ENCODE assay signal across 10 cellular contexts in genomic region chr19:54676210-54676834, GRCh38. TPM values are rescaled to one million over a fixed set of nuclear protein-coding genes. Genes with fewer than 3 reads are reported as not detected.
A peak's percentile ranks its signal among the peaks of the same experiment; 100 is the strongest.
DNase-seq lines count a peak whose midpoint lies in the region; ATAC-seq, FAIRE-seq and TF ChIP-seq lines count a peak whose summit lies in the region.
"Not testable (repeated sequence)": the region's sequence is repeated elsewhere in the genome, so short reads cannot be mapped to it uniquely, and the experiment has no call there.
"Had no signal": no experiment of that assay in that cellular context is flagged by ENCODE, and none has a peak within 500 bp of the region (broad histone marks: within the 10 kb centered on the region; RNA-seq: fewer than 3 reads in every experiment).

No MANE protein-coding gene starts in this region.

- H3K9ac ChIP-seq in GM12878 (ENCODE audit: control insufficient read depth, insufficient read depth, low read length), result not testable (repeated sequence)

- in situ Hi-C loops in GM12878 (cut with MboI), result loop anchor here (5.0 kb wide), 1 partner anchor 199 kb away; no protein-coding TSS in a partner anchor

- H3K9me3 ChIP-seq in GM12878 (replicated peaks; ENCODE audit: control insufficient read depth, insufficient read depth, low read length); tibial artery: not testable (repeated sequence)

- WGBS in GM12878 (ENCODE audit: insufficient coverage, insufficient replicate concordance, low lambda C conversion rate, missing lambda C conversion rate), result 3% methylated on average over 10 of the region's 10 CpGs

- ATAC-seq in GM12878, result peak; percentile 74

- H2AFZ ChIP-seq in GM12878 (ENCODE audit: control insufficient read depth, low read depth, low read length), result not testable (repeated sequence)

- not testable (repeated sequence) for H3K79me2 ChIP-seq in GM12878 (ENCODE audit: control insufficient read depth, insufficient read depth, low read length)

- POLR2A ChIA-PET in GM12878 (lab: Charles Lee), result not testable (repeated sequence)

- RAD21 ChIA-PET in GM12878 (lab: Charles Lee; ENCODE audit: unreplicated experiment), result interaction anchor here (1.0 to 9.8 kb wide), 4 partner anchors 14 to 197 kb away, joined by 3 to 189 read pairs (median 34); partner anchors contain the start of gene LILRB4

- FAIRE-seq in RCC 7860 (lab: Jason Lieb, UNC), result not testable (repeated sequence)
- peak; percentile 38 for FAIRE-seq in GM12878 (lab: Jason Lieb, UNC)

- peak; percentile 55 for DNase-seq in D341Med (ENCODE audit: low spot score)
- peak; percentile 40 for DNase-seq in H4 (ENCODE audit: low spot score)
- peak in 2 of 3 experiments; percentile 48 to 50 for DNase-seq in NCI-H1417 (lab: John Stamatoyannopoulos, UW)
- peak; percentile 21 for DNase-seq in RCC 7860 (ENCODE audit: low spot score)
- not testable (repeated sequence) for DNase-seq in GM12878 (ENCODE audit: low read depth, low spot score); tibial artery
- peak; percentile 3 for DNase-seq in foreskin melanocyte
- DNase-seq in midbrain (lab: John Stamatoyannopoulos, UW), result peak; percentile 9

- not testable (repeated sequence) for H3K36me3 ChIP-seq in GM12878 (ENCODE audit: control insufficient read depth in 2 of 2, insufficient read depth in 2 of 2, low read length in 1 of 2); tibial artery

- H3K4me3 ChIP-seq in GM12878, tibial artery: not testable (repeated sequence)

- H3K27me3 ChIP-seq in GM12878 (replicated peaks in 1 of 2; ENCODE audit: control insufficient read depth in 2 of 2, insufficient read depth in 2 of 2, low read length in 1 of 2); tibial artery: not testable (repeated sequence)

- H4K20me1 ChIP-seq in GM12878 (ENCODE audit: control insufficient read depth, insufficient read depth), result not testable (repeated sequence)

- peak; percentile 84 for TF ChIP-seq RAD21 in GM12878 (IDR thresholded peaks at IDR 0.05; ENCODE audit: insufficient read depth, low read depth, low read length)

- SMC1A ChIA-PET in GM12878 (lab: Charles Lee; ENCODE audit: uncharacterized antibody, unreplicated experiment), result interaction anchor here (0.8 to 9.6 kb wide), 7 partner anchors 12 to 253 kb away, joined by 3 to 268 read pairs (median 20); no protein-coding TSS in a partner anchor

- TF ChIP-seq EP300 in GM12878 (IDR thresholded peaks at IDR 0.05; ENCODE audit: borderline replicate concordance in 1 of 2, control insufficient read depth in 1 of 2, low read depth in 2 of 2, low read length in 2 of 2), result not testable (repeated sequence)

- not testable (repeated sequence) for H3K4me1 ChIP-seq in GM12878 (ENCODE audit: control insufficient read depth, insufficient read depth, low read length); tibial artery

- peak; percentile 83 to 85 (median 83) for TF ChIP-seq CTCF in GM12878 (IDR thresholded peaks at IDR 0.05 in 2 of 3, conservative IDR thresholded peaks at IDR 0.05 in 1 of 3; ENCODE audit: control insufficient read depth in 2 of 3, extremely low read depth in 1 of 3, insufficient read depth in 1 of 3, low read depth in 3 of 3, low read length in 3 of 3)
- peak; percentile 69 to 73 for TF ChIP-seq CTCF in tibial artery (IDR thresholded peaks at IDR 0.05)

- CTCF ChIA-PET in GM12878 (lab: Yijun Ruan, JAX), result interaction anchor here (0.7 to 20.9 kb wide), 4 partner anchors 21 to 203 kb away, joined by 3 to 842 read pairs (median 146); partner anchors contain the start of genes CDC42EP5 and LILRB4

- H3K27ac ChIP-seq in GM12878 (ENCODE audit: control insufficient read depth, insufficient read depth); tibial artery: not testable (repeated sequence)

- TF ChIP-seq POLR2A in GM12878 (IDR thresholded peaks at IDR 0.05; ENCODE audit: low read depth, low read length), result not testable (repeated sequence)

- intact Hi-C loops in GM12878 (cut with micrococcal nuclease; ENCODE audit: unreplicated experiment), result loop anchor here (1.0 kb wide), 1 partner anchor 195 kb away; no protein-coding TSS in a partner anchor
- intact Hi-C loops in tibial artery (cut with DNase I; ENCODE audit: low total_unique reads), result not testable (repeated sequence)

- H3K4me2 ChIP-seq in GM12878 (ENCODE audit: control insufficient read depth, insufficient read depth), result not testable (repeated sequence)

- BruUV-seq in GM12878 (replicated peaks; lab: Mats Ljungman, UMichigan), result not testable (repeated sequence)

TF ChIP-seq in GM12878, 131 proteins besides CTCF, POLR2A, EP300 and RAD21:
- TF ChIP-seq SMC3 (IDR thresholded peaks at IDR 0.05; ENCODE audit: borderline replicate concordance, low read length), result peak; percentile 96

RNA-seq across cellular contexts. Expression of gene LILRB4, which starts 13.5 kb away (rescaled TPM):
- not detected in 2 replicates for total RNA-seq in H4 (2014; rRNA removed; shearing (Covaris generic))
- total RNA-seq in GM12878 (2013; cell fraction: nucleolus; rRNA removed), result 18.8 and 20.1 TPM in 2 replicates
- total RNA-seq in GM12878 (2014; rRNA removed) (18.3 and 18.4 TPM in 2 replicates), GM12878 (2014; rRNA removed; fragmentation: Illumina TruSeq; extraction: Trizol) (16.2 and 16.5 TPM in 2 replicates), GM12878 (2021) (25.2 and 26.0 TPM in 2 replicates)
- polyA plus RNA-seq in GM12878 (2011; ENCODE audit: low read depth), result 2.5 TPM
- polyA plus RNA-seq in GM12878 (2011; rRNA removed) (1.5 and 3.1 TPM in 2 replicates), GM12878 (2014; fragmentation: Illumina TruSeq; extraction: Trizol) (17.4 and 28.7 TPM in 2 replicates), GM12878 (2014; fragmentation: Nextera tagmentation; extraction: Ambion mirVana) (1 to 10 TPM; 2.0 to 4.9 TPM), GM12878 (2014; rRNA removed) (39.8 and 39.9 TPM in 2 replicates), GM12878 (2016; fragmentation: Nextera tagmentation; extraction: Ambion mirVana) (10 to 100 TPM; 14.3 to 15.5 TPM)
- 3.9 and 4.7 TPM in 2 replicates for polyA plus RNA-seq in GM12878 (2011; cell fraction: cytosol; rRNA removed)
- polyA plus RNA-seq in GM12878 (2011; cell fraction: nucleus; rRNA removed), result 7.5 and 8.1 TPM in 2 replicates
- polyA plus RNA-seq in GM12878 (2012), result 5.3 and 5.5 TPM in 2 replicates
- polyA minus RNA-seq in GM12878 (2011; rRNA and poly(A)+ RNA removed), result 3.7 and 4.8 TPM in 2 replicates
- 1.1 TPM in 1 of 2 replicates, not detected in the other for polyA minus RNA-seq in GM12878 (2011; cell fraction: cytosol; rRNA and poly(A)+ RNA removed)
- 2.9 and 3.0 TPM in 2 replicates for polyA minus RNA-seq in GM12878 (2011; cell fraction: nucleus; rRNA and poly(A)+ RNA removed)
- total RNA-seq: glomerular endothelial cell had no signal

RNA-seq across cellular contexts. Expression of gene LILRB1, which starts 46.0 kb away (rescaled TPM):
- total RNA-seq in H4 (2014; rRNA removed; shearing (Covaris generic)), result not detected in 2 replicates
- total RNA-seq in GM12878 (2013; cell fraction: nucleolus; rRNA removed), result 444 and 455 TPM in 2 replicates
- total RNA-seq in GM12878 (2014; rRNA removed), result 49.4 and 59.7 TPM in 2 replicates
- 39.8 and 40.9 TPM in 2 replicates for total RNA-seq in GM12878 (2014; rRNA removed; fragmentation: Illumina TruSeq; extraction: Trizol)
- 61.5 and 70.5 TPM in 2 replicates for total RNA-seq in GM12878 (2021)
- polyA plus RNA-seq in GM12878 (2011; ENCODE audit: low read depth), result 30.7 TPM
- polyA plus RNA-seq in GM12878 (2011; rRNA removed), result 36.2 and 66.8 TPM in 2 replicates
- 70.8 and 98.8 TPM in 2 replicates for polyA plus RNA-seq in GM12878 (2011; cell fraction: cytosol; rRNA removed)
- polyA plus RNA-seq in GM12878 (2011; cell fraction: nucleus; rRNA removed), result 272 and 290 TPM in 2 replicates
- polyA plus RNA-seq in GM12878 (2012), result 85.9 and 97.0 TPM in 2 replicates
- polyA plus RNA-seq in GM12878 (2014; fragmentation: Illumina TruSeq; extraction: Trizol), result 30.5 and 56.8 TPM in 2 replicates
- 10 to 100 TPM in 1 of 2 experiments, 1 to 10 TPM in 1; 4.9 to 15.9 TPM for polyA plus RNA-seq in GM12878 (2014; fragmentation: Nextera tagmentation; extraction: Ambion mirVana)
- polyA plus RNA-seq in GM12878 (2014; rRNA removed), result 92.2 and 96.2 TPM in 2 replicates
- 10 to 100 TPM; 41.8 to 43.3 TPM for polyA plus RNA-seq in GM12878 (2016; fragmentation: Nextera tagmentation; extraction: Ambion mirVana)
- 77.6 and 102 TPM in 2 replicates for polyA minus RNA-seq in GM12878 (2011; rRNA and poly(A)+ RNA removed)
- polyA minus RNA-seq in GM12878 (2011; cell fraction: cytosol; rRNA and poly(A)+ RNA removed), result 22.2 and 23.7 TPM in 2 replicates
- polyA minus RNA-seq in GM12878 (2011; cell fraction: nucleus; rRNA and poly(A)+ RNA removed), result 105 and 129 TPM in 2 replicates

RNA-seq across cellular contexts. Expression of gene KIR3DL3, which starts 47.9 kb away (rescaled TPM):
- total RNA-seq in H4 (2014; rRNA removed; shearing (Covaris generic)), result not detected in 2 replicates
- total RNA-seq in GM12878 (2013; cell fraction: nucleolus; rRNA removed), result not detected in 2 replicates
- not detected in 2 replicates for total RNA-seq in GM12878 (2014; rRNA removed)
- total RNA-seq in GM12878 (2014; rRNA removed; fragmentation: Illumina TruSeq; extraction: Trizol), result not detected in 2 replicates
- not detected in 2 replicates for total RNA-seq in GM12878 (2021)
- polyA plus RNA-seq in GM12878 (2011; ENCODE audit: low read depth), result not detected
- polyA plus RNA-seq in GM12878 (2011; rRNA removed), result not detected in 2 replicates
- not detected in 2 replicates for polyA plus RNA-seq in GM12878 (2011; cell fraction: cytosol; rRNA removed)
- polyA plus RNA-seq in GM12878 (2011; cell fraction: nucleus; rRNA removed), result not detected in 2 replicates
- not detected in 2 replicates for polyA plus RNA-seq in GM12878 (2012)
- not detected in 2 replicates for polyA plus RNA-seq in GM12878 (2014; fragmentation: Illumina TruSeq; extraction: Trizol)
- not detected for polyA plus RNA-seq in GM12878 (2014; fragmentation: Nextera tagmentation; extraction: Ambion mirVana)
- not detected in 2 replicates for polyA plus RNA-seq in GM12878 (2014; rRNA removed)
- not detected for polyA plus RNA-seq in GM12878 (2016; fragmentation: Nextera tagmentation; extraction: Ambion mirVana)
- polyA minus RNA-seq in GM12878 (2011; rRNA and poly(A)+ RNA removed), result not detected in 2 replicates
- not detected in 2 replicates for polyA minus RNA-seq in GM12878 (2011; cell fraction: cytosol; rRNA and poly(A)+ RNA removed)
- polyA minus RNA-seq in GM12878 (2011; cell fraction: nucleus; rRNA and poly(A)+ RNA removed), result not detected in 2 replicates
- total RNA-seq: glomerular endothelial cell, right cardiac atrium had no signal
- polyA plus RNA-seq: right cardiac atrium had no signal

Comparison
In these comparisons a context has a peak if more than half of its experiments do, and no peak if none do; other contexts are left out.
1. RNA of gene LILRB4, which starts 13.5 kb away (total RNA-seq): 16.2 to 26.0 TPM in GM12878; not detected in H4; every median in the first group is over 10 times any median in the second.
2. RNA of gene LILRB1, which starts 46.0 kb away (total RNA-seq): 39.8 to 455 TPM in GM12878; not detected in H4; every median in the first group is over 10 times any median in the second.